In genomic region chr6:31643818-31644454, GRCh38 we compare ENCODE assay signal across 21 cellular contexts. TPM values are rescaled to one million over a fixed set of nuclear protein-coding genes. Genes with fewer than 3 reads are reported as not detected.
"Had no signal": no experiment of that assay in that cellular context is flagged by ENCODE, and none has a peak within 500 bp of the region (broad histone marks: within the 10 kb centered on the region; RNA-seq: fewer than 3 reads in every experiment).

No MANE protein-coding gene starts in this region.

- H3K27me3 ChIP-seq: esophagus muscularis mucosa, heart right ventricle, upper lobe of left lung had no signal

- ATAC-seq: activated CD8-positive, alpha-beta T cell treated with anti-CD3 and anti-CD28 coated beads for 36 hours; activated naive CD4-positive, alpha-beta T cell treated with anti-CD3 and anti-CD28 coated beads, Interleukin-2, amount 50 U/mL, for 72 hours; left ventricle myocardium superior; stimulated activated memory B cell treated with anti-CD40 and anti-IgM and Interleukin-4, amounts not matched to agents 10 μg/mL and 1 μg/mL and 100 μg/mL, for 72 hours; T-cell had no signal

- H3K4me3 ChIP-seq: esophagus muscularis mucosa, heart right ventricle, psoas muscle, thoracic aorta, upper lobe of left lung had no signal

- H3K4me1 ChIP-seq: esophagus muscularis mucosa, heart right ventricle, psoas muscle, upper lobe of left lung had no signal

- DNase-seq: activated B cell treated with CpG ODN at 0.5 μM for 24 hours; activated CD4-positive, alpha-beta T cell treated with anti-CD3 and anti-CD28 coated beads for 4 hours; activated CD8-positive, alpha-beta T cell treated with anti-CD3 and anti-CD28 coated beads for 36 hours; activated gamma-delta T cell treated with Interleukin-2 at 50 U/mL for 16 hours; amniotic stem cell; dermis blood vessel endothelial cell; effector memory CD4-positive, alpha-beta T cell; heart right ventricle; left ventricle myocardium superior; psoas muscle; small intestine; stimulated activated CD4-positive, alpha-beta T cell treated with anti-CD3 and anti-CD28 coated beads, Interleukin-15, amount 100 ng/mL, for 24 hours; stimulated activated CD4-positive, alpha-beta T cell treated with anti-CD3 and anti-CD28 coated beads, Interleukin-4, amount 100 ng/mL, for 1 hour; T-cell; T-helper 9 cell; upper lobe of left lung had no signal

- H3K27ac ChIP-seq: esophagus muscularis mucosa, heart right ventricle, psoas muscle, thoracic aorta, upper lobe of left lung had no signal

- H3K9me3 ChIP-seq: esophagus muscularis mucosa, heart right ventricle, psoas muscle, thoracic aorta, upper lobe of left lung had no signal

RNA-seq across cellular contexts. Expression of gene APOM, which starts 11.8 kb away (rescaled TPM):
- total RNA-seq: endothelial cell of umbilical vein had no signal
